Comparison of ENCODE assay signal across 1 cellular context in genomic region chr1:161021168-161021958, GRCh38.
TF ChIP-seq lines count a peak whose summit lies in the region.

No MANE protein-coding gene starts in this region.

TF ChIP-seq in HepG2, 621 proteins besides CTCF, POLR2A, EP300 and RAD21 (continued from another document and continues in another):
- no peak for TF ChIP-seq AFF4 (CRISPR knock-in tag; IDR thresholded peaks at IDR 0.05)
- TF ChIP-seq ZNF10 (CRISPR knock-in tag; IDR thresholded peaks at IDR 0.05; ENCODE audit: borderline replicate concordance, low read depth), result no peak
- TF ChIP-seq THAP11 (CRISPR knock-in tag; IDR thresholded peaks at IDR 0.05), result no peak
- TF ChIP-seq ATF3 (CRISPR knock-in tag; IDR thresholded peaks at IDR 0.05), result no peak
- peak; percentile 85 for TF ChIP-seq E2F1 (CRISPR knock-in tag; IDR thresholded peaks at IDR 0.05)
- no peak for TF ChIP-seq TEF (CRISPR knock-in tag; IDR thresholded peaks at IDR 0.05)
- 0 out of 2 replicates have a peak, but pooled peaks have one; percentile 17 for TF ChIP-seq ZNF619 (CRISPR knock-in tag; IDR thresholded peaks at IDR 0.05)
- no peak; the same call in none of the 2 replicates for TF ChIP-seq PBX3 (CRISPR knock-in tag; IDR thresholded peaks at IDR 0.05; ENCODE audit: borderline replicate concordance)
- no peak for TF ChIP-seq HNF1A (IDR thresholded peaks at IDR 0.05; ENCODE audit: low read depth)
- no peak for TF ChIP-seq HNF1A (CRISPR knock-in tag; IDR thresholded peaks at IDR 0.05; ENCODE audit: borderline replicate concordance)
- no peak for TF ChIP-seq HNRNPUL1 (IDR thresholded peaks at IDR 0.05; ENCODE audit: low read depth, low read length)
- no peak for TF ChIP-seq PAWR (CRISPR knock-in tag; IDR thresholded peaks at IDR 0.05; ENCODE audit: borderline replicate concordance)
- TF ChIP-seq MTERF4 (CRISPR knock-in tag; IDR thresholded peaks at IDR 0.05), result peak; percentile 73; the same call in 1 of the 2 replicates
- TF ChIP-seq ZFP90 (CRISPR knock-in tag; IDR thresholded peaks at IDR 0.05; ENCODE audit: borderline replicate concordance), result peak; percentile 78; the same call in 1 of the 2 replicates
- no peak for TF ChIP-seq AHDC1 (CRISPR knock-in tag; IDR thresholded peaks at IDR 0.05; ENCODE audit: borderline replicate concordance)
- no peak for TF ChIP-seq TAF15 (IDR thresholded peaks at IDR 0.05; ENCODE audit: low read depth, low read length, poor library complexity, severe bottlenecking)
- TF ChIP-seq PBX2 (CRISPR knock-in tag; IDR thresholded peaks at IDR 0.05), result peak; percentile 78
- no peak for TF ChIP-seq ATF7 (IDR thresholded peaks at IDR 0.05)
- 0 out of 2 replicates have a peak, but pooled peaks have one; percentile 5 for TF ChIP-seq ATF7 (CRISPR knock-in tag; IDR thresholded peaks at IDR 0.05)
- no peak for TF ChIP-seq ZNF614 (CRISPR knock-in tag; IDR thresholded peaks at IDR 0.05; ENCODE audit: borderline replicate concordance)
- no peak for TF ChIP-seq IKZF4 (CRISPR knock-in tag; IDR thresholded peaks at IDR 0.05; ENCODE audit: borderline replicate concordance, low read depth, not compliant biosample characterization)
- TF ChIP-seq KLF12 (CRISPR knock-in tag; IDR thresholded peaks at IDR 0.05; ENCODE audit: borderline replicate concordance), result peak; percentile 74; the same call in 1 of the 2 replicates
- no peak for TF ChIP-seq AGO2 (optimal IDR thresholded peaks at IDR 0.05; ENCODE audit: low read depth, low read length)
- peak in 1 of 2 experiments; percentile 62; a peak in 1 of 4 replicates for TF ChIP-seq ATF4 (CRISPR knock-in tag; IDR thresholded peaks at IDR 0.05)
- no peak for TF ChIP-seq ZNF20 (CRISPR knock-in tag; IDR thresholded peaks at IDR 0.05)
- no peak for TF ChIP-seq ZNF572 (CRISPR knock-in tag; IDR thresholded peaks at IDR 0.05)
- no peak for TF ChIP-seq REL (CRISPR knock-in tag; conservative IDR thresholded peaks at IDR 0.05)
- no peak; the same call in 1 of the 2 replicates for TF ChIP-seq TRAFD1 (CRISPR knock-in tag; IDR thresholded peaks at IDR 0.05; ENCODE audit: borderline replicate concordance)
- no peak for TF ChIP-seq ZFP36 (IDR thresholded peaks at IDR 0.05; ENCODE audit: borderline replicate concordance, low read depth, low read length, partially characterized antibody)
- no peak for TF ChIP-seq ZNF225 (CRISPR knock-in tag; IDR thresholded peaks at IDR 0.05)
